In the genomic region with DNA sequence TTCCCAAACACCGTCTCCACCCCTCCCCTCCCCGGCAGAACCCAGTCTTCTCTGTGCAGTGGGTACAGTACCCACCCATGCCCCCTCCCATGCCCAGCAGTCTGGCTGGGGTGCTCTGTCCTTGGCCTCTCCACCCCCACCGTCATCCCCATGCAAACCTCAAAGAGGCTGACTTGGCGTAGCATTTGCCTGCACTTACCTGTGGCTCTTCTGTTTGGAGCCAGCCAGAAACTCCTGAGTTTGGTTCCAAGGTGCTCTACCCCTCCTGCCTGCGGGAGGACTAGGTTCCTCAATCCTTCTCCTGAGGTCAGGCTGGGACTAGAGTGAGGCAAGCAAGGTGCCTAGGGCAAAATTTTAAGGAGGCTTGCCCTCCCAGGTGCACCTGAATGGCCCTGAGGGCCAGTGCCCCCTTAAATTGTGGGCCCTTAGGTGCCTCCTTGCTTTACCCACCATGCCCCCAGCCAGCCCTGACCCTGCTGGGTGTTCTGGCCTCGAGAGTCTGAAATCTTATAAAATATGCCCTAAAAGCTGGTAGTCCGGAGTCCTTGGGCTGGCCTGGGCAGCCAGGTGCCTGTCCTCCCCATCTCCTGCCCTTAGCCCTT, we compare ENCODE assay signal across 23 cellular contexts. TPM values are rescaled to one million over a fixed set of nuclear protein-coding genes. Genes with fewer than 3 reads are reported as not detected.
"Had no signal": no experiment of that assay in that cellular context is flagged by ENCODE, and none has a peak within 500 bp of the region (broad histone marks: within the 10 kb centered on the region; RNA-seq: fewer than 3 reads in every experiment).

No MANE protein-coding gene starts in this region.

- H3K4me3 ChIP-seq: heart left ventricle, lung, ovary, smooth muscle cell, suprapubic skin, thyroid gland had no signal

- H3K4me2 ChIP-seq: smooth muscle cell had no signal

- H3K9me3 ChIP-seq: heart left ventricle, ovary, suprapubic skin, thyroid gland had no signal

- DNase-seq: cortex of kidney; effector memory CD4-positive, alpha-beta T cell; heart left ventricle; hippocampal formation; left colon; left ventricle myocardium superior; mesenchymal stem cell; naive thymus-derived CD4-positive, alpha-beta T cell; nucleus accumbens; ovary; right cardiac atrium; stimulated activated CD4-positive, alpha-beta T cell treated with anti-CD3 and anti-CD28 coated beads, Interleukin-2, amount 100 ng/mL, for 48 hours; stimulated activated naive CD4-positive, alpha-beta T cell treated with Interleukin-2 at 50 U/mL for 16 hours; thyroid gland had no signal

- FAIRE-seq: endometrium, frontal cortex, urothelium cell line had no signal

- H3K36me3 ChIP-seq: heart left ventricle, ovary, suprapubic skin, thyroid gland had no signal

- ATAC-seq: esophagus mucosa, left colon, left ventricle myocardium superior, right cardiac atrium had no signal

- H3K9me3 Mint-ChIP-seq: type B pancreatic cell had no signal

- H3K27ac ChIP-seq: heart left ventricle, ovary, suprapubic skin, thyroid gland had no signal

- H3K36me3 Mint-ChIP-seq: type B pancreatic cell had no signal

- H3K4me3 Mint-ChIP-seq: type B pancreatic cell had no signal

- H3K27ac Mint-ChIP-seq: type B pancreatic cell had no signal

- H3K27me3 ChIP-seq: heart left ventricle, ovary, suprapubic skin, thyroid gland had no signal

- H3K27me3 Mint-ChIP-seq: type B pancreatic cell had no signal

RNA-seq across cellular contexts. Expression of a gene that starts 47.1 kb away (rescaled TPM):
- polyA plus RNA-seq: neural cell had no signal
